In genomic region chr1:38396606-38397005, GRCh38 we compare ENCODE assay signal across 8 cellular contexts.
"Had no signal": no experiment of that assay in that cellular context is flagged by ENCODE, and none has a peak within 500 bp of the region (broad histone marks: within the 10 kb centered on the region; RNA-seq: fewer than 3 reads in every experiment).

No MANE protein-coding gene starts in this region.

- H3K4me3 ChIP-seq: GM23248, HAP-1 had no signal

- H3K9me3 ChIP-seq: HAP-1 had no signal

- H2AFZ ChIP-seq: GM23248 had no signal

- H3K36me3 ChIP-seq: HAP-1 had no signal

- H3K27ac Mint-ChIP-seq: H9, HFFc6 had no signal

- ATAC-seq: HCT116 had no signal

- H3K4me3 Mint-ChIP-seq: H9, HFFc6 had no signal

- DNase-seq: GM23248, GOT3, H7, H9, HCEC 1CT, HFFc6 had no signal

- H3K27ac ChIP-seq: GM23248 had no signal

- H3K4me1 ChIP-seq: HAP-1 had no signal
